ENCODE assay signal across 8 cellular contexts in the genomic region with DNA sequence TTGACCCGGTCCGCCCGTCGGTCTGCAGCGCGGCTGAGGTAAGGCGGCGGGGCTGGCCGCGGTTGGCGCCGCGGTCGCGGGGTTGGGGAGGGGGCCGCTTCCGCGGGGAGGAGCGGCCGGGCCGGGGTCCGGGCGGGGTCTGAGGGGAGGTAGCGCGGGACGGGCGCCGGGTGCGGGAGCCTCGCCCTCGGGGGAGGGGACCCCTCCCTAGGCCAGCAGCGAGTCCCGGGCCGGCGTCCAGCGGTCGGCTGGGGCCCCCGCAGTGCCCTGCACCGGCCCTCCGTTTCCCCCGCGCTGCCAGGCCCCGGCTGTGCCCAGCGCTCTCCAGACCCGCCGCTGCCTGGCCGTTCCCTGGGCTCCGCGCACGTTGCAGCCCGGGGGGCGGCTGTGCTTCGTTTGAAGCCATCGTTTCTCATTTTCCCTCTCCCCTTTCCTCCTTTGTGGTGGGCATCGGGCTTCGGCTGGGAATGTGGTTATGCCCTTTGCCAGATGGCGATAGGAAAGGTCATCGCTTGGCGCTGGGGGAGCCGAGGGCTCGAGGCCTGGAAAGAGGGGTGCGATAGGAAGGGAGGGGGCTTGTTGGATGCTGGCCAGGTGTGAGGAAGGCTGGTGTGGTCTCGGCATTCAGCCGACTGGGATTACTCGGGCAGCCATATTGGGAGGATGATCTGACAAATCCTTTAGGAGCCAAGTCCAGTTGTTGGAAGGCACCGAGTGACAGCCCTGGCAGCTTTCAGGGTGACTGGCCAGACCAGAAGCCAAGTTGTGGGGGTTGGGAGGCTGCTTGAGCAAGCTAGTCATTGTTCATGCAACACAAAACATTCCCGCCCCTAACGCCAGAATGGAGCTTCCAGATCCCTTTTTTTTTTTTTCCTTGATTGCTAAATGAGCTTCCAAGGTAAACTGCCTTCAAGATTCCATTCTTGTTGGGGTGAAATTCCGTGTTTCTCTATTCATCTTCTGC. TPM values are rescaled to one million over a fixed set of nuclear protein-coding genes. Genes with fewer than 3 reads are reported as not detected.
DNase-seq lines count a peak whose midpoint lies in the region; ATAC-seq, FAIRE-seq and TF ChIP-seq lines count a peak whose summit lies in the region.

No MANE protein-coding gene starts in this region.

- H3K27ac ChIP-seq in SJSA1 (peak overlapping the region; percentile 92), K562 (ENCODE audit: extremely low read depth, low read depth, low read length) (peak overlapping the region; percentile 73), hepatocyte (peak overlapping the region; percentile 99)

- FAIRE-seq in K562 (lab: Jason Lieb, UNC): no peak

- H3K4me3 ChIP-seq in SJSA1 (peak overlapping the region; percentile 98), K562 (peak overlapping the region; percentile 70), hepatocyte (peak overlapping the region; percentile 94)

- H3K9me1 ChIP-seq in K562 (ENCODE audit: control insufficient read depth, insufficient read depth, low read length): no peaks in the 10 kb centered on the region

- peak overlapping the region; percentile 88 for H2AFZ ChIP-seq in K562 (ENCODE audit: low read depth, low read length)
- peak overlapping the region; percentile 71 for H2AFZ ChIP-seq in hepatocyte

- H4K20me1 ChIP-seq in K562 (replicated peaks; ENCODE audit: control insufficient read depth, insufficient read depth, low read length): no peaks in the 10 kb centered on the region; the same call in 1 of the 2 replicates
- peaks cover 43% of the 10 kb centered on the region for H4K20me1 ChIP-seq in hepatocyte (ENCODE audit: insufficient read depth, poor library complexity, severe bottlenecking)

- no peaks in the 10 kb centered on the region for H3K9me3 ChIP-seq in SJSA1 (replicated peaks)
- no peaks in the 10 kb centered on the region for H3K9me3 ChIP-seq in K562 (replicated peaks; ENCODE audit: control insufficient read depth, insufficient read depth, low read depth, low read length)
- H3K9me3 ChIP-seq in hepatocyte (ENCODE audit: low read depth): no peaks in the 10 kb centered on the region

- POLR2A ChIA-PET in K562 (lab: Yijun Ruan, JAX): interaction anchor here (0.6 to 3.1 kb wide), 17 partner anchors 9 to 673 kb away, joined by 3 to 19 read pairs (median 3); a partner anchor contains a TSS

- CTCF ChIA-PET in K562 (lab: Yijun Ruan, JAX; ENCODE audit: low intra/inter-chr PET ratio): interaction anchor here (0.6 to 0.9 kb wide), 2 partner anchors 218 to 313 kb away, joined by 3 to 4 read pairs; no protein-coding TSS in a partner anchor

- peak; percentile 96 for DNase-seq in Ammon's horn (ENCODE audit: low spot score)
- DNase-seq in HS-27A (ENCODE audit: low read depth): peak; percentile 90
- DNase-seq in SJSA1 (ENCODE audit: low read depth in 1 of 2, low spot score in 2 of 2): peak; percentile 75 to 95
- DNase-seq in K562 (ENCODE audit: extremely low read depth in 1 of 4, low spot score in 3 of 4): peak; percentile 45 to 70 (median 68)
- peak; percentile 86 for DNase-seq in hepatocyte (ENCODE audit: low spot score)
- DNase-seq in posterior vena cava (ENCODE audit: low spot score): peak; percentile 97

- H3K36me3 ChIP-seq in SJSA1: peaks cover 9% of the 10 kb centered on the region
- H3K36me3 ChIP-seq in K562 (ENCODE audit: control insufficient read depth, insufficient read depth, low read length): no peaks in the 10 kb centered on the region
- H3K36me3 ChIP-seq in hepatocyte (replicated peaks; ENCODE audit: insufficient read depth, low read depth): no peaks in the 10 kb centered on the region

- H3K9me2 ChIP-seq in hepatocyte (replicated peaks; ENCODE audit: insufficient read depth): no peaks in the 10 kb centered on the region

- in situ Hi-C loops in K562 (cut with MboI): no loop called here

- TF ChIP-seq EP300 in K562 (IDR thresholded peaks at IDR 0.05; ENCODE audit: low read length): no peak

- 1% methylated on average over 46 of the region's 69 CpGs for WGBS in K562 (ENCODE audit: insufficient coverage, low coverage, missing lambda C conversion rate)
- 1% methylated on average over 27 of the region's 69 CpGs for WGBS in hepatocyte (ENCODE audit: low lambda C conversion rate, missing lambda C conversion rate)

- peak; percentile 4 for ATAC-seq in GM19328 (IDR thresholded peaks at IDR 0.05; ENCODE audit: unreplicated experiment)
- peak; percentile 2; the same call in 1 of the 3 replicates for ATAC-seq in K562
- no peak for ATAC-seq in GM18520 (IDR thresholded peaks at IDR 0.05; ENCODE audit: unreplicated experiment)

- H3K27me3 ChIP-seq in SJSA1 (replicated peaks) (no peaks in the 10 kb centered on the region), K562 (ENCODE audit: control insufficient read depth in 2 of 2, insufficient read depth in 2 of 2, low read length in 2 of 2) (peaks cover 0 to 10% of the 10 kb centered on the region in 2 experiments; a peak in 2 of 5 replicates), hepatocyte (no peaks in the 10 kb centered on the region)

- no peak for TF ChIP-seq POLR2A in K562 (conservative IDR thresholded peaks at IDR 0.05)

- intact Hi-C loops in K562 (cut with micrococcal nuclease) (loop anchor here (5.0 kb wide), 2 partner anchors 111 to 216 kb away; no protein-coding TSS in a partner anchor), posterior vena cava (cut with DNase I) (no loop called here)

- H3K79me2 ChIP-seq in K562 (ENCODE audit: control insufficient read depth, insufficient read depth, low read length): peaks cover 30% of the 10 kb centered on the region
- H3K79me2 ChIP-seq in hepatocyte: peaks cover 51% of the 10 kb centered on the region

- peak overlapping the region; percentile 99 for H3K4me2 ChIP-seq in K562 (ENCODE audit: insufficient read depth, low read length)
- H3K4me2 ChIP-seq in hepatocyte: peak overlapping the region; percentile 92

- BruUV-seq in K562 (replicated peaks; lab: Mats Ljungman, UMichigan): TSS peak; percentile 65

- H3K4me1 ChIP-seq in SJSA1 (replicated peaks): peaks cover 13% of the 10 kb centered on the region
- H3K4me1 ChIP-seq in K562 (replicated peaks in 1 of 2; ENCODE audit: control insufficient read depth in 2 of 2, insufficient read depth in 2 of 2, low read length in 2 of 2): peaks cover 17 to 23% of the 10 kb centered on the region in 2 experiments
- peaks cover 20% of the 10 kb centered on the region for H3K4me1 ChIP-seq in hepatocyte (ENCODE audit: insufficient read depth)

- TF ChIP-seq CTCF in K562 (IDR thresholded peaks at IDR 0.05 in 2 of 3, conservative IDR thresholded peaks at IDR 0.05 in 1 of 3; ENCODE audit: insufficient read depth in 2 of 3, low read depth in 1 of 3, low read length in 3 of 3) (no peak), hepatocyte (IDR thresholded peaks at IDR 0.05; ENCODE audit: poor library complexity) (no peak)

- TF ChIP-seq RAD21 in K562 (CRISPR knock-in tag; conservative IDR thresholded peaks at IDR 0.05 in 1 of 2, IDR thresholded peaks at IDR 0.05 in 1 of 2): no peak

- peak overlapping the region; percentile 60 to 98 for H3K9ac ChIP-seq in K562 (ENCODE audit: insufficient read depth in 1 of 2, low read depth in 2 of 2, low read length in 2 of 2)

TF ChIP-seq in K562, 482 proteins besides CTCF, POLR2A, EP300 and RAD21 (continues in another document):
- TF ChIP-seq, protein P1, sequence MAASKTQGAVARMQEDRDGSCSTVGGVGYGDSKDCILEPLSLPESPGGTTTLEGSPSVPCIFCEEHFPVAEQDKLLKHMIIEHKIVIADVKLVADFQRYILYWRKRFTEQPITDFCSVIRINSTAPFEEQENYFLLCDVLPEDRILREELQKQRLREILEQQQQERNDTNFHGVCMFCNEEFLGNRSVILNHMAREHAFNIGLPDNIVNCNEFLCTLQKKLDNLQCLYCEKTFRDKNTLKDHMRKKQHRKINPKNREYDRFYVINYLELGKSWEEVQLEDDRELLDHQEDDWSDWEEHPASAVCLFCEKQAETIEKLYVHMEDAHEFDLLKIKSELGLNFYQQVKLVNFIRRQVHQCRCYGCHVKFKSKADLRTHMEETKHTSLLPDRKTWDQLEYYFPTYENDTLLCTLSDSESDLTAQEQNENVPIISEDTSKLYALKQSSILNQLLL (CRISPR knock-in tag; IDR thresholded peaks at IDR 0.05; ENCODE audit: borderline replicate concordance): no peak
- TF ChIP-seq, protein P2, sequence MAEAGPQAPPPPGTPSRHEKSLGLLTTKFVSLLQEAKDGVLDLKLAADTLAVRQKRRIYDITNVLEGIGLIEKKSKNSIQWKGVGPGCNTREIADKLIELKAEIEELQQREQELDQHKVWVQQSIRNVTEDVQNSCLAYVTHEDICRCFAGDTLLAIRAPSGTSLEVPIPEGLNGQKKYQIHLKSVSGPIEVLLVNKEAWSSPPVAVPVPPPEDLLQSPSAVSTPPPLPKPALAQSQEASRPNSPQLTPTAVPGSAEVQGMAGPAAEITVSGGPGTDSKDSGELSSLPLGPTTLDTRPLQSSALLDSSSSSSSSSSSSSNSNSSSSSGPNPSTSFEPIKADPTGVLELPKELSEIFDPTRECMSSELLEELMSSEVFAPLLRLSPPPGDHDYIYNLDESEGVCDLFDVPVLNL (CRISPR knock-in tag; IDR thresholded peaks at IDR 0.05; ENCODE audit: low read depth): no peak
- no peak for TF ChIP-seq MEF2D (tag; conservative IDR thresholded peaks at IDR 0.05; ENCODE audit: low read depth)
- no peak for TF ChIP-seq KLF1 (tag; IDR thresholded peaks at IDR 0.05)
- no peak for TF ChIP-seq ZNF253 (CRISPR knock-in tag; conservative IDR thresholded peaks at IDR 0.05)
- no peak for TF ChIP-seq POLR2AphosphoS2 (IDR thresholded peaks at IDR 0.05; ENCODE audit: low read length)

RNA-seq across cellular contexts. Expression of a gene that starts 0.8 kb away (rescaled TPM):
- 26.8 and 33.3 TPM in 2 replicates for total RNA-seq in SJSA1 (2014; rRNA removed; shearing (Covaris generic))
- 31.2 and 82.9 TPM in 2 replicates for total RNA-seq in K562 (2011; cell fraction: chromatin; rRNA removed; ENCODE audit: low replicate concordance)
- 17.6 and 18.5 TPM in 2 replicates for total RNA-seq in K562 (2011; cell fraction: nucleolus; rRNA removed)
- total RNA-seq in K562 (2011; cell fraction: nucleoplasm; rRNA removed): 35.7 and 51.7 TPM in 2 replicates
- total RNA-seq in K562 (2014; rRNA removed) (8.9 and 12.3 TPM in 2 replicates), K562 (2014; rRNA removed; fragmentation: Illumina TruSeq; extraction: Trizol) (14.8 and 16.0 TPM in 2 replicates), K562 (2015; rRNA removed; fragmentation: Illumina TruSeq; extraction: Trizol) (11.1 and 13.2 TPM in 2 replicates), K562 (2021) (19.8 and 20.0 TPM in 2 replicates), hepatocyte (32.7 and 37.0 TPM in 2 replicates), posterior vena cava (10 to 100 TPM; 47.9 to 79.4 TPM)
- polyA plus RNA-seq in K562 (2011; rRNA removed) (11.9 and 14.8 TPM in 2 replicates), K562 (2014; fragmentation: Illumina TruSeq; extraction: Trizol) (14.8 and 15.8 TPM in 2 replicates), K562 (2014; fragmentation: Nextera tagmentation; extraction: Ambion mirVana) (1 to 10 TPM; 2.8 to 3.1 TPM), K562 (2014; rRNA removed) (8.9 and 9.6 TPM in 2 replicates), hepatocyte (14.6 and 15.4 TPM in 2 replicates)
- polyA plus RNA-seq in K562 (2011; cell fraction: cytosol; rRNA removed): 8.2 and 12.3 TPM in 2 replicates
- polyA plus RNA-seq in K562 (2011; cell fraction: nucleus; rRNA removed): 10.1 and 10.2 TPM in 2 replicates
- 9.4 and 12.2 TPM in 2 replicates for polyA plus RNA-seq in K562 (2012)
- polyA minus RNA-seq in K562 (2011; rRNA and poly(A)+ RNA removed): 25.2 and 29.9 TPM in 2 replicates
- polyA minus RNA-seq in K562 (2011; cell fraction: cytosol; rRNA and poly(A)+ RNA removed): 14.1 and 16.4 TPM in 2 replicates
- polyA minus RNA-seq in K562 (2011; cell fraction: nucleus; rRNA and poly(A)+ RNA removed): 9.7 and 22.9 TPM in 2 replicates
